Comparison of ENCODE assay signal across 8 cellular contexts in genomic region chr13:66618702-66619101, GRCh38.
A peak's percentile ranks its signal among the peaks of the same experiment; 100 is the strongest.
DNase-seq lines count a peak whose midpoint lies in the region; ATAC-seq, FAIRE-seq and TF ChIP-seq lines count a peak whose summit lies in the region.

No MANE protein-coding gene starts in this region.

- no peak for TF ChIP-seq POLR2A in endothelial cell of umbilical vein (IDR thresholded peaks at IDR 0.05; ENCODE audit: low read depth, low read length)

- dilution Hi-C loops in endothelial cell of umbilical vein (cut with MboI; ENCODE audit: extremely low pct_ligation_motif_present, low sequenced_read_pairs), result no loop called here

- H3K4me2 ChIP-seq in endothelial cell of umbilical vein (ENCODE audit: insufficient read depth, low read length), result no peak overlapping the region

- no peak overlapping the region for H3K4me3 ChIP-seq in endothelial cell of umbilical vein (replicated peaks in 1 of 3; ENCODE audit: insufficient read depth in 1 of 3, low read depth in 1 of 3, low read length in 3 of 3)
- no peak overlapping the region for H3K4me3 ChIP-seq in tibial artery

- intact Hi-C loops in endothelial cell of umbilical vein (cut with micrococcal nuclease) (loop anchor here (1.0 to 5.0 kb wide), 4 partner anchors 71 to 606 kb away; no protein-coding TSS in a partner anchor), tibial artery (cut with DNase I; ENCODE audit: low total_unique reads) (no loop called here)

- no peaks in the 10 kb centered on the region for H3K4me1 ChIP-seq in endothelial cell of umbilical vein (ENCODE audit: control insufficient read depth, extremely low read depth, insufficient read depth, low read length)
- no peaks in the 10 kb centered on the region for H3K4me1 ChIP-seq in tibial artery

- H3K9ac ChIP-seq in endothelial cell of umbilical vein (replicated peaks; ENCODE audit: extremely low read depth, insufficient read depth, low read length), result no peak overlapping the region

- FAIRE-seq in endothelial cell of umbilical vein (lab: Jason Lieb, UNC), result peak; percentile 60

- BruUV-seq in endothelial cell of umbilical vein (replicated peaks; lab: Mats Ljungman, UMichigan), result no TSS peak

- H3K36me3 ChIP-seq in endothelial cell of umbilical vein (ENCODE audit: control insufficient read depth in 2 of 2, extremely low read depth in 1 of 2, insufficient read depth in 2 of 2, low read length in 2 of 2), result no peaks in the 10 kb centered on the region
- no peaks in the 10 kb centered on the region for H3K36me3 ChIP-seq in tibial artery

- TF ChIP-seq CTCF in endothelial cell of umbilical vein (IDR thresholded peaks at IDR 0.05; ENCODE audit: extremely low read depth in 1 of 2, insufficient read depth in 1 of 2, low read depth in 1 of 2, low read length in 2 of 2), result peak; percentile 23 to 24
- no peak for TF ChIP-seq CTCF in tibial artery (IDR thresholded peaks at IDR 0.05)

- no peaks in the 10 kb centered on the region for H3K79me2 ChIP-seq in endothelial cell of umbilical vein (ENCODE audit: control insufficient read depth, insufficient read depth, low read length)

- no peaks in the 10 kb centered on the region for H3K9me1 ChIP-seq in endothelial cell of umbilical vein (replicated peaks; ENCODE audit: control insufficient read depth, extremely low read depth, insufficient read depth, low read length)

- no peaks in the 10 kb centered on the region for H3K9me3 ChIP-seq in endothelial cell of umbilical vein (replicated peaks; ENCODE audit: control insufficient read depth, insufficient read depth, low read length)
- H3K9me3 ChIP-seq in tibial artery, result no peaks in the 10 kb centered on the region

- H2AFZ ChIP-seq in endothelial cell of umbilical vein (ENCODE audit: low read depth, low read length), result no peak overlapping the region

- no peak for ATAC-seq in GM18868 (IDR thresholded peaks at IDR 0.05; ENCODE audit: unreplicated experiment)

- CTCF ChIA-PET in endothelial cell of umbilical vein (lab: Charles Lee), result interaction anchor here (0.5 to 3.1 kb wide), 60 partner anchors 10 to 966 kb away, joined by 3 to 47 read pairs (median 4); no protein-coding TSS in a partner anchor

- POLR2A ChIA-PET in endothelial cell of umbilical vein (lab: Charles Lee), result no interaction called here

- DNase-seq in NCI-H748 (lab: John Stamatoyannopoulos, UW; ENCODE audit: unreplicated experiment), result peak; percentile 28
- no peak for DNase-seq in NCI-H748 treated with DMSO at 0.1 percent for 48 hours (lab: John Stamatoyannopoulos, UW)
- DNase-seq in NCI-H1105 treated with DMSO at 0.1 percent for 48 hours (lab: John Stamatoyannopoulos, UW), result peak; percentile 47
- DNase-seq in endothelial cell of umbilical vein (ENCODE audit: low read depth, low spot score), result peak; percentile 60
- peak; percentile 14 for DNase-seq in stromal cell of bone marrow (ENCODE audit: low read depth)
- no peak for DNase-seq in GF-D8 (lab: John Stamatoyannopoulos, UW)
- DNase-seq in tibial artery, result no peak

- H3K27me3 ChIP-seq in endothelial cell of umbilical vein (ENCODE audit: control insufficient read depth in 2 of 2, insufficient read depth in 2 of 2, low read length in 2 of 2) (no peaks in the 10 kb centered on the region), tibial artery (no peaks in the 10 kb centered on the region)

- no peak overlapping the region for H3K27ac ChIP-seq in endothelial cell of umbilical vein (ENCODE audit: insufficient read depth, low read depth, low read length)
- no peak overlapping the region for H3K27ac ChIP-seq in tibial artery

- H4K20me1 ChIP-seq in endothelial cell of umbilical vein (replicated peaks; ENCODE audit: control insufficient read depth, extremely low read depth, insufficient read depth, low read length), result no peaks in the 10 kb centered on the region

TF ChIP-seq in endothelial cell of umbilical vein, 7 proteins besides CTCF, POLR2A, EP300 and RAD21:
- TF ChIP-seq MYC (IDR thresholded peaks at IDR 0.05; ENCODE audit: low read depth, low read length) (no peak), MAX (IDR thresholded peaks at IDR 0.05; ENCODE audit: insufficient read depth, insufficient read length) (no peak), FOS (IDR thresholded peaks at IDR 0.05; ENCODE audit: borderline replicate concordance, insufficient read depth, low read length) (no peak), POLR2AphosphoS5 (IDR thresholded peaks at IDR 0.05; ENCODE audit: insufficient read depth, low read depth, low read length) (no peak), GATA2 (IDR thresholded peaks at IDR 0.05; ENCODE audit: insufficient read depth, insufficient read length, low read depth, low read length) (no peak), EZH2 (IDR thresholded peaks at IDR 0.05; ENCODE audit: borderline replicate concordance, low read depth, low read length, severe bottlenecking) (no peak), JUN (IDR thresholded peaks at IDR 0.05; ENCODE audit: borderline replicate concordance, insufficient read depth, insufficient read length, low read depth) (no peak)
TF ChIP-seq in endothelial cell of umbilical vein: peak in this region for 0.

Comparison
In these comparisons a context has a peak if more than half of its experiments do, and no peak if none do; other contexts are left out.
1. DNase-seq: peak in NCI-H748 (single experiment), NCI-H1105 treated with DMSO at 0.1 percent for 48 hours (single experiment), endothelial cell of umbilical vein (single experiment) and stromal cell of bone marrow (single experiment); none in NCI-H748 treated with DMSO at 0.1 percent for 48 hours (single experiment), GF-D8 (single experiment) and tibial artery (0 of 2).
2. CTCF ChIP-seq: peak in endothelial cell of umbilical vein (2 of 2); none in tibial artery (0 of 2).